Comparison of ENCODE assay signal across 9 cellular contexts in genomic region chr7:45978010-45978681, GRCh38. TPM values are rescaled to one million over a fixed set of nuclear protein-coding genes. Genes with fewer than 3 reads are reported as not detected.
DNase-seq lines count a peak whose midpoint lies in the region; ATAC-seq and TF ChIP-seq lines count a peak whose summit lies in the region.
"Had no signal": no experiment of that assay in that cellular context is flagged by ENCODE, and none has a peak within 500 bp of the region (broad histone marks: within the 10 kb centered on the region; RNA-seq: fewer than 3 reads in every experiment).

No MANE protein-coding gene starts in this region.

- H3K27ac ChIP-seq in colonic mucosa = no peak overlapping the region

- intact Hi-C loops in activated CD4-positive, alpha-beta memory T cell treated with anti-CD3 and anti-CD28 coated beads for 36 hours (cut with micrococcal nuclease) = loop anchor here (2.0 kb wide), 1 partner anchor 37 kb away; no protein-coding TSS in a partner anchor
- intact Hi-C loops in colonic mucosa (cut with DNase I) = no loop called here

- no peaks in the 10 kb centered on the region for H3K9me3 ChIP-seq in colonic mucosa

- H3K9me3 Mint-ChIP-seq in activated CD4-positive, alpha-beta memory T cell treated with anti-CD3 and anti-CD28 coated beads for 36 hours = peaks cover 5% of the 10 kb centered on the region
- no peaks in the 10 kb centered on the region for H3K9me3 Mint-ChIP-seq in activated CD4-positive, alpha-beta memory T cell treated with anti-CD3 and anti-CD28 coated beads, Interleukin-2, amount 10 ng/mL, durations not matched to agents 7 days and 5 days
- peaks cover 13% of the 10 kb centered on the region for H3K9me3 Mint-ChIP-seq in mesothelial cell of epicardium

- peaks cover 10% of the 10 kb centered on the region for H3K4me1 Mint-ChIP-seq in activated CD4-positive, alpha-beta memory T cell treated with anti-CD3 and anti-CD28 coated beads for 36 hours (ENCODE audit: low read depth)
- no peaks in the 10 kb centered on the region for H3K4me1 Mint-ChIP-seq in activated CD4-positive, alpha-beta memory T cell treated with anti-CD3 and anti-CD28 coated beads, Interleukin-2, amount 10 ng/mL, durations not matched to agents 7 days and 5 days
- peaks cover 24% of the 10 kb centered on the region for H3K4me1 Mint-ChIP-seq in mesothelial cell of epicardium

- H3K4me1 ChIP-seq in colonic mucosa = no peaks in the 10 kb centered on the region

- no peak for ATAC-seq in HG03571 (IDR thresholded peaks at IDR 0.05; ENCODE audit: unreplicated experiment)

- peak; percentile 56 for DNase-seq in activated CD4-positive, alpha-beta memory T cell treated with anti-CD3 and anti-CD28 coated beads for 36 hours
- no peak for DNase-seq in activated CD4-positive, alpha-beta memory T cell treated with anti-CD3 and anti-CD28 coated beads, Interleukin-2, amount 10 ng/mL, durations not matched to agents 7 days and 5 days
- DNase-seq in NAMALWA (ENCODE audit: low spot score) (peak; percentile 16), colonic mucosa (peak; percentile 16), mesothelial cell of epicardium (ENCODE audit: low spot score in 2 of 2, unreplicated experiment in 2 of 2) (peak in 1 of 2 experiments; percentile 53), NCI-H82 treated with DMSO at 0.1 percent for 48 hours (lab: John Stamatoyannopoulos, UW; ENCODE audit: unreplicated experiment) (no peak), NCI-H82 (lab: John Stamatoyannopoulos, UW) (no peak)

- H3K27ac Mint-ChIP-seq in activated CD4-positive, alpha-beta memory T cell treated with anti-CD3 and anti-CD28 coated beads for 36 hours = no peak overlapping the region
- no peak overlapping the region for H3K27ac Mint-ChIP-seq in activated CD4-positive, alpha-beta memory T cell treated with anti-CD3 and anti-CD28 coated beads, Interleukin-2, amount 10 ng/mL, durations not matched to agents 7 days and 5 days
- peak overlapping the region; percentile 97 for H3K27ac Mint-ChIP-seq in mesothelial cell of epicardium
- H3K27ac Mint-ChIP-seq: activated naive CD8-positive, alpha-beta T cell had no signal

- POLR2A ChIA-PET in activated CD4-positive, alpha-beta memory T cell treated with anti-CD3 and anti-CD28 coated beads for 36 hours (lab: Charles Lee) = interaction anchor here (0.6 kb wide), 1 partner anchor 38 kb away, joined by 3 read pairs; no protein-coding TSS in a partner anchor
- POLR2A ChIA-PET in activated CD4-positive, alpha-beta memory T cell treated with anti-CD3 and anti-CD28 coated beads, Interleukin-2, amount 10 ng/mL, durations not matched to agents 7 days and 5 days (lab: Charles Lee) = no interaction called here

- CTCF ChIA-PET in activated CD4-positive, alpha-beta memory T cell treated with anti-CD3 and anti-CD28 coated beads for 36 hours (lab: Charles Lee) = no interaction called here
- CTCF ChIA-PET in activated CD4-positive, alpha-beta memory T cell treated with anti-CD3 and anti-CD28 coated beads, Interleukin-2, amount 10 ng/mL, durations not matched to agents 7 days and 5 days (lab: Charles Lee) = no interaction called here

- no peak overlapping the region for H3K4me3 Mint-ChIP-seq in activated CD4-positive, alpha-beta memory T cell treated with anti-CD3 and anti-CD28 coated beads for 36 hours
- H3K4me3 Mint-ChIP-seq in activated CD4-positive, alpha-beta memory T cell treated with anti-CD3 and anti-CD28 coated beads, Interleukin-2, amount 10 ng/mL, durations not matched to agents 7 days and 5 days = no peak overlapping the region
- peak overlapping the region; percentile 52 for H3K4me3 Mint-ChIP-seq in mesothelial cell of epicardium
- H3K4me3 Mint-ChIP-seq: activated naive CD8-positive, alpha-beta T cell had no signal

- no peaks in the 10 kb centered on the region for H3K36me3 ChIP-seq in colonic mucosa

- no peaks in the 10 kb centered on the region for H3K27me3 ChIP-seq in colonic mucosa

- TF ChIP-seq CTCF in colonic mucosa (IDR thresholded peaks at IDR 0.05) = no peak
- no peak for TF ChIP-seq CTCF in mesothelial cell of epicardium (IDR thresholded peaks at IDR 0.05; ENCODE audit: unreplicated experiment)

- no peaks in the 10 kb centered on the region for H3K27me3 Mint-ChIP-seq in activated CD4-positive, alpha-beta memory T cell treated with anti-CD3 and anti-CD28 coated beads for 36 hours
- H3K27me3 Mint-ChIP-seq in activated CD4-positive, alpha-beta memory T cell treated with anti-CD3 and anti-CD28 coated beads, Interleukin-2, amount 10 ng/mL, durations not matched to agents 7 days and 5 days = no peaks in the 10 kb centered on the region
- H3K27me3 Mint-ChIP-seq in mesothelial cell of epicardium (ENCODE audit: low read depth) = no peaks in the 10 kb centered on the region
- H3K27me3 Mint-ChIP-seq: activated naive CD8-positive, alpha-beta T cell had no signal

- H3K4me3 ChIP-seq in colonic mucosa = no peak overlapping the region

- peaks cover 12% of the 10 kb centered on the region for H3K36me3 Mint-ChIP-seq in activated CD4-positive, alpha-beta memory T cell treated with anti-CD3 and anti-CD28 coated beads for 36 hours
- no peaks in the 10 kb centered on the region for H3K36me3 Mint-ChIP-seq in activated CD4-positive, alpha-beta memory T cell treated with anti-CD3 and anti-CD28 coated beads, Interleukin-2, amount 10 ng/mL, durations not matched to agents 7 days and 5 days (ENCODE audit: low read depth)
- peaks cover 7% of the 10 kb centered on the region for H3K36me3 Mint-ChIP-seq in mesothelial cell of epicardium

- H3K9ac ChIP-seq in colonic mucosa (ENCODE audit: low read depth in 2 of 2, low read length in 2 of 2) = no peak overlapping the region

RNA-seq across cellular contexts. Expression of gene IGFBP3, which starts 57.1 kb away (rescaled TPM):
- total RNA-seq in activated CD4-positive, alpha-beta memory T cell treated with anti-CD3 and anti-CD28 coated beads for 36 hours = 1 to 10 TPM; 1.1 to 1.9 TPM
- total RNA-seq in activated CD4-positive, alpha-beta memory T cell treated with anti-CD3 and anti-CD28 coated beads, Interleukin-2, amount 10 ng/mL, durations not matched to agents 7 days and 5 days = 10 to 100 TPM; 12.1 to 13.2 TPM
- total RNA-seq in colonic mucosa (10 to 100 TPM; 23.2 to 36.9 TPM), mesothelial cell of epicardium (1,085 to 1,177 TPM (median 1,171 TPM) in 3 replicates)

Comparison
In these comparisons a context has a peak if more than half of its experiments do, and no peak if none do; other contexts are left out.
1. DNase-seq: peak in activated CD4-positive, alpha-beta memory T cell treated with anti-CD3 and anti-CD28 coated beads for 36 hours (single experiment), NAMALWA (single experiment) and colonic mucosa (single experiment); none in activated CD4-positive, alpha-beta memory T cell treated with anti-CD3 and anti-CD28 coated beads, Interleukin-2, amount 10 ng/mL, durations not matched to agents 7 days and 5 days (single experiment), NCI-H82 treated with DMSO at 0.1 percent for 48 hours (single experiment) and NCI-H82 (single experiment).
2. RNA of gene IGFBP3, which starts 57.1 kb away (total RNA-seq): 1,085 to 1,177 TPM in mesothelial cell of epicardium; 23.2 to 36.9 TPM in colonic mucosa, 12.1 to 13.2 TPM in activated CD4-positive, alpha-beta memory T cell treated with anti-CD3 and anti-CD28 coated beads, Interleukin-2, amount 10 ng/mL, durations not matched to agents 7 days and 5 days and 1.1 to 1.9 TPM in activated CD4-positive, alpha-beta memory T cell treated with anti-CD3 and anti-CD28 coated beads for 36 hours; every median in the first group is over 10 times any median in the second.